Comparison of ENCODE assay signal across 1 cellular context in genomic region chr11:64225608-64226506, GRCh38.
TF ChIP-seq lines count a peak whose summit lies in the region.

A gene with protein sequence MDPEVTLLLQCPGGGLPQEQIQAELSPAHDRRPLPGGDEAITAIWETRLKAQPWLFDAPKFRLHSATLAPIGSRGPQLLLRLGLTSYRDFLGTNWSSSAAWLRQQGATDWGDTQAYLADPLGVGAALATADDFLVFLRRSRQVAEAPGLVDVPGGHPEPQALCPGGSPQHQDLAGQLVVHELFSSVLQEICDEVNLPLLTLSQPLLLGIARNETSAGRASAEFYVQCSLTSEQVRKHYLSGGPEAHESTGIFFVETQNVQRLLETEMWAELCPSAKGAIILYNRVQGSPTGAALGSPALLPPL (plus strand): TSS chr11:64226274. CDS start chr11:64226653, 379 bp downstream.
A gene with protein sequence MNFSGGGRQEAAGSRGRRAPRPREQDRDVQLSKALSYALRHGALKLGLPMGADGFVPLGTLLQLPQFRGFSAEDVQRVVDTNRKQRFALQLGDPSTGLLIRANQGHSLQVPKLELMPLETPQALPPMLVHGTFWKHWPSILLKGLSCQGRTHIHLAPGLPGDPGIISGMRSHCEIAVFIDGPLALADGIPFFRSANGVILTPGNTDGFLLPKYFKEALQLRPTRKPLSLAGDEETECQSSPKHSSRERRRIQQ (minus strand): TSS chr11:64226186. CDS start chr11:64225860, 326 bp downstream.

TF ChIP-seq in HepG2, 621 proteins besides CTCF, POLR2A, EP300 and RAD21 (continued from another document and continues in another):
- TF ChIP-seq USF2 (IDR thresholded peaks at IDR 0.05; ENCODE audit: low read depth, low read length) (no peak), USF2 (CRISPR knock-in tag; IDR thresholded peaks at IDR 0.05; ENCODE audit: borderline replicate concordance) (no peak; the same call in 1 of the 2 replicates), BRF2 (CRISPR knock-in tag; IDR thresholded peaks at IDR 0.05) (no peak), ZNF780A (CRISPR knock-in tag; IDR thresholded peaks at IDR 0.05) (no peak), ZNF75D (CRISPR knock-in tag; IDR thresholded peaks at IDR 0.05; ENCODE audit: borderline replicate concordance) (no peak), ZNF782 (CRISPR knock-in tag; IDR thresholded peaks at IDR 0.05; ENCODE audit: borderline replicate concordance) (no peak), YEATS4 (CRISPR knock-in tag; IDR thresholded peaks at IDR 0.05; ENCODE audit: borderline replicate concordance) (peak; percentile 59; the same call in 1 of the 2 replicates), ZNF562 (CRISPR knock-in tag; IDR thresholded peaks at IDR 0.05; ENCODE audit: borderline replicate concordance) (no peak), IRF9 (CRISPR knock-in tag; IDR thresholded peaks at IDR 0.05; ENCODE audit: borderline replicate concordance) (peak; percentile 25; the same call in 1 of the 2 replicates), ZFP41 (CRISPR knock-in tag; IDR thresholded peaks at IDR 0.05; ENCODE audit: borderline replicate concordance) (no peak), BRD4 (CRISPR knock-in tag; IDR thresholded peaks at IDR 0.05) (no peak), ETV5 (CRISPR knock-in tag; IDR thresholded peaks at IDR 0.05; ENCODE audit: borderline replicate concordance) (peak; percentile 93), RCOR2 (CRISPR knock-in tag; IDR thresholded peaks at IDR 0.05) (no peak), CEBPZ (IDR thresholded peaks at IDR 0.05; ENCODE audit: low read length) (no peak), ZNF557 (CRISPR knock-in tag; IDR thresholded peaks at IDR 0.05) (no peak), MED13 (CRISPR knock-in tag; IDR thresholded peaks at IDR 0.05) (no peak), ZNF460 (CRISPR knock-in tag; IDR thresholded peaks at IDR 0.05; ENCODE audit: borderline replicate concordance) (no peak), ZNF609 (CRISPR knock-in tag; IDR thresholded peaks at IDR 0.05; ENCODE audit: borderline replicate concordance) (no peak), ZNF790 (CRISPR knock-in tag; IDR thresholded peaks at IDR 0.05; ENCODE audit: borderline replicate concordance) (peak; percentile 64; the same call in 1 of the 2 replicates), ZNF30 (CRISPR knock-in tag; IDR thresholded peaks at IDR 0.05) (no peak), ATF1 (CRISPR knock-in tag; IDR thresholded peaks at IDR 0.05) (no peak), TARDBP (CRISPR knock-in tag; IDR thresholded peaks at IDR 0.05) (peak; percentile 32; the same call in 1 of the 2 replicates), RARG (CRISPR knock-in tag; IDR thresholded peaks at IDR 0.05; ENCODE audit: low read depth) (no peak), PHF5A (CRISPR knock-in tag; IDR thresholded peaks at IDR 0.05; ENCODE audit: low read depth, unreplicated experiment) (no peak), NR0B2 (CRISPR knock-in tag; IDR thresholded peaks at IDR 0.05) (peak; percentile 81; the same call in 1 of the 2 replicates), CHCHD3 (CRISPR knock-in tag; IDR thresholded peaks at IDR 0.05) (no peak), ZC3H13 (CRISPR knock-in tag; IDR thresholded peaks at IDR 0.05) (peak; percentile 68; the same call in 1 of the 2 replicates), ZNF382 (CRISPR knock-in tag; IDR thresholded peaks at IDR 0.05; ENCODE audit: borderline replicate concordance) (no peak), ZNF276 (CRISPR knock-in tag; IDR thresholded peaks at IDR 0.05; ENCODE audit: low read depth) (no peak), ZNF264 (CRISPR knock-in tag; IDR thresholded peaks at IDR 0.05) (0 out of 2 replicates have a peak, but pooled peaks have one; percentile 6), FOXJ3 (CRISPR knock-in tag; IDR thresholded peaks at IDR 0.05; ENCODE audit: borderline replicate concordance) (no peak), ZBTB25 (CRISPR knock-in tag; IDR thresholded peaks at IDR 0.05) (peak; percentile 18; the same call in 1 of the 2 replicates), ZC3H4 (CRISPR knock-in tag; IDR thresholded peaks at IDR 0.05; ENCODE audit: borderline replicate concordance) (no peak)
- TF ChIP-seq, protein P1, sequence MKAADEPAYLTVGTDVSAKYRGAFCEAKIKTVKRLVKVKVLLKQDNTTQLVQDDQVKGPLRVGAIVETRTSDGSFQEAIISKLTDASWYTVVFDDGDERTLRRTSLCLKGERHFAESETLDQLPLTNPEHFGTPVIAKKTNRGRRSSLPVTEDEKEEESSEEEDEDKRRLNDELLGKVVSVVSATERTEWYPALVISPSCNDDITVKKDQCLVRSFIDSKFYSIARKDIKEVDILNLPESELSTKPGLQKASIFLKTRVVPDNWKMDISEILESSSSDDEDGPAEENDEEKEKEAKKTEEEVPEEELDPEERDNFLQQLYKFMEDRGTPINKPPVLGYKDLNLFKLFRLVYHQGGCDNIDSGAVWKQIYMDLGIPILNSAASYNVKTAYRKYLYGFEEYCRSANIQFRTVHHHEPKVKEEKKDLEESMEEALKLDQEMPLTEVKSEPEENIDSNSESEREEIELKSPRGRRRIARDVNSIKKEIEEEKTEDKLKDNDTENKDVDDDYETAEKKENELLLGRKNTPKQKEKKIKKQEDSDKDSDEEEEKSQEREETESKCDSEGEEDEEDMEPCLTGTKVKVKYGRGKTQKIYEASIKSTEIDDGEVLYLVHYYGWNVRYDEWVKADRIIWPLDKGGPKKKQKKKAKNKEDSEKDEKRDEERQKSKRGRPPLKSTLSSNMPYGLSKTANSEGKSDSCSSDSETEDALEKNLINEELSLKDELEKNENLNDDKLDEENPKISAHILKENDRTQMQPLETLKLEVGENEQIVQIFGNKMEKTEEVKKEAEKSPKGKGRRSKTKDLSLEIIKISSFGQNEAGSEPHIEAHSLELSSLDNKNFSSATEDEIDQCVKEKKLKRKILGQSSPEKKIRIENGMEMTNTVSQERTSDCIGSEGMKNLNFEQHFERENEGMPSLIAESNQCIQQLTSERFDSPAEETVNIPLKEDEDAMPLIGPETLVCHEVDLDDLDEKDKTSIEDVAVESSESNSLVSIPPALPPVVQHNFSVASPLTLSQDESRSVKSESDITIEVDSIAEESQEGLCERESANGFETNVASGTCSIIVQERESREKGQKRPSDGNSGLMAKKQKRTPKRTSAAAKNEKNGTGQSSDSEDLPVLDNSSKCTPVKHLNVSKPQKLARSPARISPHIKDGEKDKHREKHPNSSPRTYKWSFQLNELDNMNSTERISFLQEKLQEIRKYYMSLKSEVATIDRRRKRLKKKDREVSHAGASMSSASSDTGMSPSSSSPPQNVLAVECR (CRISPR knock-in tag; IDR thresholded peaks at IDR 0.05; ENCODE audit: borderline replicate concordance) = peak; percentile 84; the same call in 1 of the 2 replicates
